In the genomic region with DNA sequence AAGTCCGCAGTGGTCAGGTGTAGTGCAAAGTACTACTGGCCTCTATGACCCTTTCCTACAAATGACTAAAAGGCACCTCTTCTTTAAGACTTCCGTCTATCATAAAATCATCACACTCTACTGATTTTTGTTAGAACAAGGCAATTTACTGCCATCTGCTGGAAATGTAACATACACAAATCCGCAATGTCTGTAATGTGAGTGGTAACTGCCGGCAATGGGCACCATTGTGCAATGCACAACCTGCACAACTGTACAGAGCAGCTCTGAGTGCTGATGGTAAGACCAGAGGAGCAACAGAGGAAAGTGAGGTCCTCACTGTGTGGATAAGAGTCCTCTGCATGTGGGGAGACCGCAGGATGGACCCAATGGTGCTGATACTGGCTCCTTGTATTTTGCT, we compare ENCODE assay signal across 8 cellular contexts.
DNase-seq lines count a peak whose midpoint lies in the region; ATAC-seq and TF ChIP-seq lines count a peak whose summit lies in the region.

No MANE protein-coding gene starts in this region.

- peaks cover 0 to 3% of the 10 kb centered on the region in 2 donors for H3K9me3 ChIP-seq in lung (ENCODE audit: control insufficient read depth in 2 of 2, insufficient read depth in 1 of 2, low read length in 1 of 2)

- 74 to 79% methylated on average over 5 of the region's 5 CpGs for WGBS in lung, 2 donors

- H3K36me3 ChIP-seq in lung (ENCODE audit: control insufficient read depth in 2 of 2, insufficient read depth in 2 of 2, low read length in 2 of 2) = no peaks in the 10 kb centered on the region

- DNase-seq in DMS153 (lab: John Stamatoyannopoulos, UW) (peak; percentile 28), HT1080 (ENCODE audit: low read depth) (peak; percentile 68), SW480 (ENCODE audit: low spot score) (peak; percentile 57), lung (ENCODE audit: low spot score) (no peak), GOT3 (lab: John Stamatoyannopoulos, UW) (no peak), omental fat pad (ENCODE audit: low spot score) (no peak), NCI-H1105 (lab: John Stamatoyannopoulos, UW) (no peak)

- H3K4me1 ChIP-seq in lung (ENCODE audit: control insufficient read depth in 2 of 2, insufficient read depth in 2 of 2, low read length in 2 of 2) = no peaks in the 10 kb centered on the region

- no peak overlapping the region for H3K4me3 ChIP-seq in lung

- no peak for TF ChIP-seq CTCF in lung (IDR thresholded peaks at IDR 0.05; ENCODE audit: control extremely low read depth, extremely low read depth)
- TF ChIP-seq CTCF in omental fat pad (IDR thresholded peaks at IDR 0.05) = no peak

- no peak overlapping the region for H3K27ac ChIP-seq in lung (ENCODE audit: low read depth in 1 of 2, low read length in 1 of 2)

- ATAC-seq in lung (ENCODE audit: insufficient read depth, low FRiP score) (peak; percentile 27), omental fat pad (ENCODE audit: low FRiP score) (no peak), HG02588 (IDR thresholded peaks at IDR 0.05; ENCODE audit: unreplicated experiment) (no peak)

- H3K27me3 ChIP-seq in lung (ENCODE audit: control insufficient read depth, insufficient read depth) = no peaks in the 10 kb centered on the region

Comparison
In these comparisons a context has a peak if more than half of its experiments do, and no peak if none do; other contexts are left out.
1. DNase-seq: peak in DMS153 (single experiment), HT1080 (single experiment) and SW480 (single experiment); none in lung (single experiment), GOT3 (single experiment), omental fat pad (single experiment) and NCI-H1105 (single experiment).